Comparison of ENCODE assay signal across 13 cellular contexts in the genomic region with DNA sequence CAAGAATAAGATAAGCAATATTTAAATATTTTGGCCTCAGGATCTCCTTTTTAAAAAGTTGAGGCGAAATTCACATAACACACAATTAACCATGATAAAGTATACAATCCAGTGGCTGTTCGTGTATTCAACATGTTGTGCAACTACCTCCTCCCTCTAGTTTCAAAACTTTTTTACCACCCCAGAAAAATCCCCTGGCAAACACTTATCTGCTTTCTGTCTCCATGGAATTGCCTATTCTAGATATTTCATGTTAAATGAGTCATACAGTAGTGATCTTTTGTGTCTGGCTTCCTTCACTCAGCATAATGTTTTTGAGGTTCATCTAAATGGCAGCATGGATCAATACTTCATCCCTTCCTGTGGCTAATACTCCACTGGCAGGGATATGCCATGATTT. TPM values are rescaled to one million over a fixed set of nuclear protein-coding genes. Genes with fewer than 3 reads are reported as not detected.
A peak's percentile ranks its signal among the peaks of the same experiment; 100 is the strongest.
DNase-seq lines count a peak whose midpoint lies in the region; ATAC-seq, FAIRE-seq and TF ChIP-seq lines count a peak whose summit lies in the region.
"Had no signal": no experiment of that assay in that cellular context is flagged by ENCODE, and none has a peak within 500 bp of the region (broad histone marks: within the 10 kb centered on the region; RNA-seq: fewer than 3 reads in every experiment).

No MANE protein-coding gene starts in this region.

- in situ Hi-C loops in HepG2 (cut with HindIII; ENCODE audit: extremely low pct_ligation_motif_present, low pct_unique_long_range_greater_than_20kb), result no loop called here

- TF ChIP-seq RAD21 in liver (IDR thresholded peaks at IDR 0.05) (no peak), HepG2 (CRISPR knock-in tag; IDR thresholded peaks at IDR 0.05) (no peak)

- TF ChIP-seq CTCF in liver (IDR thresholded peaks at IDR 0.05; ENCODE audit: low read depth, low read length, missing input control) (no peak), HepG2 (CRISPR knock-in tag; IDR thresholded peaks at IDR 0.05) (no peak), breast epithelium (IDR thresholded peaks at IDR 0.05) (no peak), lower lobe of right lung (IDR thresholded peaks at IDR 0.05) (no peak)

- no peak for TF ChIP-seq EP300 in HepG2 (IDR thresholded peaks at IDR 0.05; ENCODE audit: low read depth in 2 of 2, low read length in 2 of 2)
- TF ChIP-seq EP300 in HepG2 (CRISPR knock-in tag; IDR thresholded peaks at IDR 0.05; ENCODE audit: borderline replicate concordance), result no peak

- H3K27ac ChIP-seq in liver (ENCODE audit: low read depth in 1 of 2, low read length in 2 of 2) (peak overlapping the region in 1 of 2 donors; percentile 25), HepG2 (ENCODE audit: extremely low read length, insufficient read depth, low read length) (no peak overlapping the region), breast epithelium (peak overlapping the region; percentile 33 to 65), lower lobe of right lung (no peak overlapping the region), aorta (ENCODE audit: low read depth in 1 of 2, low read length in 2 of 2) (no peak overlapping the region)
- H3K27ac ChIP-seq: HL-60 had no signal

- CTCF ChIA-PET in HepG2 (lab: Yijun Ruan, JAX; ENCODE audit: low intra/inter-chr PET ratio, low total read pairs), result no interaction called here

- no peak for FAIRE-seq in HepG2 (lab: Jason Lieb, UNC)

- no peak for ATAC-seq in HepG2
- ATAC-seq in lower lobe of right lung, result peak in 1 of 2 donors; percentile 46
- ATAC-seq in aorta (ENCODE audit: low FRiP score), result peak; percentile 79
- no peak for ATAC-seq in HG02798 (IDR thresholded peaks at IDR 0.05; ENCODE audit: poor library complexity, unreplicated experiment)
- ATAC-seq: naive thymus-derived CD4-positive, alpha-beta T cell had no signal

- no peaks in the 10 kb centered on the region for H4K20me1 ChIP-seq in HepG2 (ENCODE audit: insufficient read depth, low read length)

- TF ChIP-seq POLR2A in HepG2 (IDR thresholded peaks at IDR 0.05; ENCODE audit: insufficient read depth in 1 of 2, low read depth in 2 of 2, low read length in 2 of 2) (no peak), breast epithelium (IDR thresholded peaks at IDR 0.05) (no peak)

- H3K27me3 ChIP-seq in liver (ENCODE audit: control insufficient read depth in 4 of 4, insufficient read depth in 4 of 4, low read length in 3 of 4) (no peaks in the 10 kb centered on the region), HepG2 (ENCODE audit: control insufficient read depth in 1 of 2, insufficient read depth in 2 of 2, low read length in 2 of 2) (peaks cover 2 to 40% of the 10 kb centered on the region in 2 experiments), breast epithelium (no peaks in the 10 kb centered on the region), lower lobe of right lung (ENCODE audit: low read depth) (no peaks in the 10 kb centered on the region), aorta (ENCODE audit: control insufficient read depth in 1 of 2, insufficient read depth in 2 of 2, low read length in 1 of 2) (no peaks in the 10 kb centered on the region), H7 (ENCODE audit: control insufficient read depth, insufficient read depth, low read length) (no peaks in the 10 kb centered on the region)
- H3K27me3 ChIP-seq: upper lobe of left lung had no signal

- intact Hi-C loops in HepG2 (cut with micrococcal nuclease; ENCODE audit: unreplicated experiment) (no loop called here), breast epithelium (cut with DNase I; ENCODE audit: low total_unique reads) (no loop called here), lower lobe of right lung (cut with DNase I) (no loop called here), aorta (cut with DNase I) (no loop called here)

- H3K79me2 ChIP-seq in HepG2 (ENCODE audit: insufficient read depth, low read length), result no peaks in the 10 kb centered on the region

- H3K4me1 ChIP-seq in liver (ENCODE audit: control insufficient read depth in 4 of 4, insufficient read depth in 4 of 4, low read length in 3 of 4) (peaks cover 0 to 3% (median 0%) of the 10 kb centered on the region in 4 donors), HepG2 (ENCODE audit: insufficient read depth, low read length) (no peaks in the 10 kb centered on the region), breast epithelium (no peaks in the 10 kb centered on the region), lower lobe of right lung (peaks cover 5% of the 10 kb centered on the region), aorta (ENCODE audit: control insufficient read depth in 1 of 2, insufficient read depth in 2 of 2, low read length in 2 of 2) (no peaks in the 10 kb centered on the region)

- 40% methylated on average over 2 of the region's 2 CpGs for WGBS in liver
- 4% methylated on average over 2 of the region's 2 CpGs for WGBS in HepG2 (ENCODE audit: low lambda C conversion rate)
- 38 to 41% methylated on average over 2 of the region's 2 CpGs for WGBS in aorta, 2 donors

- H3K9ac ChIP-seq in liver (ENCODE audit: low read depth in 1 of 2, low read length in 2 of 2) (no peak overlapping the region), HepG2 (ENCODE audit: insufficient read depth, low read depth, low read length) (no peak overlapping the region)

- POLR2A ChIA-PET in HepG2 (lab: Yijun Ruan, JAX), result no interaction called here

- DNase-seq in HepG2 (ENCODE audit: low spot score) (no peak), breast epithelium (ENCODE audit: low spot score in 2 of 2) (no peak), lower lobe of right lung (no peak), aorta (no peak), NCI-H1417 (lab: John Stamatoyannopoulos, UW) (no peak), H7 (no peak)
- DNase-seq: C1 segment of cervical spinal cord; naive thymus-derived CD4-positive, alpha-beta T cell; NCI-H1694 treated with DMSO at 0.1 percent for 48 hours; upper lobe of left lung had no signal

- BruUV-seq in HepG2 (replicated peaks; lab: Mats Ljungman, UMichigan), result no TSS peak

- H3K9me3 ChIP-seq in liver (ENCODE audit: control insufficient read depth in 4 of 4, low read length in 3 of 4) (peaks cover 0 to 9% (median 1%) of the 10 kb centered on the region in 4 donors), HepG2 (ENCODE audit: low read length) (no peaks in the 10 kb centered on the region), breast epithelium (no peaks in the 10 kb centered on the region), lower lobe of right lung (peaks cover 5% of the 10 kb centered on the region), aorta (ENCODE audit: control insufficient read depth, low read length) (no peaks in the 10 kb centered on the region)

- H3K36me3 ChIP-seq in liver (ENCODE audit: control insufficient read depth in 4 of 4, insufficient read depth in 3 of 4, low read depth in 1 of 4, low read length in 3 of 4) (no peaks in the 10 kb centered on the region), HepG2 (replicated peaks in 1 of 2; ENCODE audit: control insufficient read depth in 1 of 2, insufficient read depth in 2 of 2, low read length in 2 of 2) (no peaks in the 10 kb centered on the region), breast epithelium (no peaks in the 10 kb centered on the region), lower lobe of right lung (no peaks in the 10 kb centered on the region), aorta (ENCODE audit: control insufficient read depth in 1 of 2, insufficient read depth in 2 of 2, low read length in 1 of 2) (no peaks in the 10 kb centered on the region), H7 (replicated peaks; ENCODE audit: control insufficient read depth, insufficient read depth, low read length) (no peaks in the 10 kb centered on the region)
- H3K36me3 ChIP-seq: upper lobe of left lung had no signal

- no peak overlapping the region for H2AFZ ChIP-seq in HepG2 (ENCODE audit: low read length)

- H3K4me2 ChIP-seq in HepG2 (ENCODE audit: low read depth, low read length), result no peak overlapping the region

- H3K4me3 ChIP-seq in liver (ENCODE audit: low read depth in 1 of 3, low read length in 3 of 3) (no peak overlapping the region), HepG2 (replicated peaks in 1 of 3; ENCODE audit: insufficient read depth in 1 of 3, low read depth in 2 of 3, low read length in 3 of 3) (no peak overlapping the region), breast epithelium (peak overlapping the region; percentile 17 to 35 (median 20)), lower lobe of right lung (peak overlapping the region; percentile 31), aorta (ENCODE audit: low read length in 2 of 2) (no peak overlapping the region), H7 (ENCODE audit: insufficient read depth, low read depth, low read length) (no peak overlapping the region)

RNA-seq across cellular contexts. Expression of a gene that starts 31.8 kb away (rescaled TPM):
- total RNA-seq in liver (1 to 10 TPM; 6.6 to 9.2 TPM), HepG2 (2016; rRNA removed; fragmentation: Illumina TruSeq; extraction: Trizol) (0.53 and 0.66 TPM in 2 replicates), breast epithelium (10 to 100 TPM; 15.1 to 35.7 (median 25.9) TPM), lower lobe of right lung (28.5 TPM), aorta (10 to 100 TPM; 19.0 to 21.2 TPM)
- polyA plus RNA-seq in liver (10 to 100 TPM in 1 of 2 donors, 1 to 10 TPM in 1; 9.6 to 10.7 TPM), HepG2 (2011; rRNA removed) (0.77 and 0.85 TPM in 2 replicates), aorta (10 to 100 TPM in 1 of 2 donors, 1 to 10 TPM in 1; 6.0 to 23.9 TPM)
- total RNA-seq in HepG2 (2016; cell fraction: cytosol; rRNA removed; fragmentation: Illumina TruSeq; extraction: Trizol; ENCODE audit: low read depth), result 0.30 TPM in 1 of 2 replicates, not detected in the other
- total RNA-seq in HepG2 (2016; cell fraction: insoluble cytoplasmic fraction; rRNA removed; fragmentation: Illumina TruSeq; extraction: Trizol), result 0.49 and 0.67 TPM in 2 replicates
- 0.43 and 0.55 TPM in 2 replicates for total RNA-seq in HepG2 (2016; cell fraction: membrane; rRNA removed; fragmentation: Illumina TruSeq; extraction: Trizol)
- total RNA-seq in HepG2 (2016; cell fraction: nucleus; rRNA removed; fragmentation: Illumina TruSeq; extraction: Trizol), result 0.37 TPM in 1 of 2 replicates, not detected in the other
- polyA plus RNA-seq in HepG2 (2011; cell fraction: cytosol; rRNA removed), result 0.39 and 0.58 TPM in 2 replicates
- polyA plus RNA-seq in HepG2 (2011; cell fraction: nucleus; rRNA removed), result 0.48 and 0.50 TPM in 2 replicates
- 0.27 TPM in 1 of 2 replicates, not detected in the other for polyA plus RNA-seq in HepG2 (2012)
- 0.33 and 0.44 TPM in 2 replicates for polyA plus RNA-seq in HepG2 (2016; cell fraction: cytosol; fragmentation: Illumina TruSeq; extraction: Trizol; ENCODE audit: low read depth)
- 0.43 and 0.53 TPM in 2 replicates for polyA plus RNA-seq in HepG2 (2016; cell fraction: insoluble cytoplasmic fraction; fragmentation: Illumina TruSeq; extraction: Trizol; ENCODE audit: low read depth)
- polyA plus RNA-seq in HepG2 (2016; cell fraction: membrane; fragmentation: Illumina TruSeq; extraction: Trizol; ENCODE audit: low read depth), result 0.45 and 0.56 TPM in 2 replicates
- polyA plus RNA-seq in HepG2 (2016; cell fraction: nucleus; fragmentation: Illumina TruSeq; extraction: Trizol; ENCODE audit: insufficient read depth, low read depth), result 0.68 and 0.77 TPM in 2 replicates
- 1.1 and 4.7 TPM in 2 replicates for polyA minus RNA-seq in HepG2 (2011; rRNA and poly(A)+ RNA removed; ENCODE audit: low replicate concordance)
- polyA minus RNA-seq in HepG2 (2011; cell fraction: cytosol; rRNA and poly(A)+ RNA removed), result not detected in 2 replicates
- polyA minus RNA-seq in HepG2 (2011; cell fraction: nucleus; rRNA and poly(A)+ RNA removed), result not detected in 2 replicates
- 1.1 and 2.0 TPM in 2 replicates for total RNA-seq in H7 (2014; rRNA removed; shearing (Covaris generic))

RNA-seq across cellular contexts. Expression of a gene that starts 53.0 kb away (rescaled TPM):
- 1 to 10 TPM in 1 of 2 donors, not detected in 1; 1.6 TPM for total RNA-seq in liver
- under 1 TPM in 1 of 2 donors, not detected in 1; 0.46 TPM for polyA plus RNA-seq in liver
- not detected in 2 replicates for total RNA-seq in HepG2 (2016; rRNA removed; fragmentation: Illumina TruSeq; extraction: Trizol)
- total RNA-seq in HepG2 (2016; cell fraction: cytosol; rRNA removed; fragmentation: Illumina TruSeq; extraction: Trizol; ENCODE audit: low read depth), result not detected in 2 replicates
- not detected in 2 replicates for total RNA-seq in HepG2 (2016; cell fraction: insoluble cytoplasmic fraction; rRNA removed; fragmentation: Illumina TruSeq; extraction: Trizol)
- not detected in 2 replicates for total RNA-seq in HepG2 (2016; cell fraction: membrane; rRNA removed; fragmentation: Illumina TruSeq; extraction: Trizol)
- total RNA-seq in HepG2 (2016; cell fraction: nucleus; rRNA removed; fragmentation: Illumina TruSeq; extraction: Trizol), result not detected in 2 replicates
- polyA plus RNA-seq in HepG2 (2011; rRNA removed), result not detected in 2 replicates
- not detected in 2 replicates for polyA plus RNA-seq in HepG2 (2011; cell fraction: cytosol; rRNA removed)
- not detected in 2 replicates for polyA plus RNA-seq in HepG2 (2011; cell fraction: nucleus; rRNA removed)
- not detected in 2 replicates for polyA plus RNA-seq in HepG2 (2012)
- not detected in 2 replicates for polyA plus RNA-seq in HepG2 (2016; cell fraction: cytosol; fragmentation: Illumina TruSeq; extraction: Trizol; ENCODE audit: low read depth)
- polyA plus RNA-seq in HepG2 (2016; cell fraction: insoluble cytoplasmic fraction; fragmentation: Illumina TruSeq; extraction: Trizol; ENCODE audit: low read depth), result not detected in 2 replicates
- not detected in 2 replicates for polyA plus RNA-seq in HepG2 (2016; cell fraction: membrane; fragmentation: Illumina TruSeq; extraction: Trizol; ENCODE audit: low read depth)
- polyA plus RNA-seq in HepG2 (2016; cell fraction: nucleus; fragmentation: Illumina TruSeq; extraction: Trizol; ENCODE audit: insufficient read depth, low read depth), result not detected in 2 replicates
- polyA minus RNA-seq in HepG2 (2011; rRNA and poly(A)+ RNA removed; ENCODE audit: low replicate concordance), result not detected in 2 replicates
- polyA minus RNA-seq in HepG2 (2011; cell fraction: cytosol; rRNA and poly(A)+ RNA removed), result not detected in 2 replicates
- not detected in 2 replicates for polyA minus RNA-seq in HepG2 (2011; cell fraction: nucleus; rRNA and poly(A)+ RNA removed)
- 1 to 10 TPM in 1 of 3 donors, under 1 TPM in 2; 0.33 to 1.3 (median 0.88) TPM for total RNA-seq in breast epithelium
- 2.9 TPM for total RNA-seq in lower lobe of right lung
- 1 to 10 TPM; 2.4 to 4.2 TPM for total RNA-seq in aorta
- 1 to 10 TPM in 1 of 2 donors, under 1 TPM in 1; 0.33 to 4.1 TPM for polyA plus RNA-seq in aorta
- total RNA-seq in H7 (2014; rRNA removed; shearing (Covaris generic)), result not detected in 2 replicates

Comparison
In these comparisons a context has a peak if more than half of its experiments do, and no peak if none do; other contexts are left out.
1. H3K27ac ChIP-seq: peak in breast epithelium (2 of 2); none in HepG2 (single experiment), lower lobe of right lung (single experiment) and aorta (0 of 2).
2. H3K4me3 ChIP-seq: peak in breast epithelium (3 of 3) and lower lobe of right lung (single experiment); none in liver (0 of 3), HepG2 (0 of 3), aorta (0 of 2) and H7 (single experiment).